Comparison of ENCODE assay signal across 1 cellular context in genomic region chr1:232682248-232682647, GRCh38.
A peak's percentile ranks its signal among the peaks of the same experiment; 100 is the strongest.
TF ChIP-seq lines count a peak whose summit lies in the region.

No MANE protein-coding gene starts in this region.

TF ChIP-seq in HEK293, 187 proteins besides CTCF, POLR2A, EP300 and RAD21 (continued from another document):
- TF ChIP-seq ZBTB11 (tag by site-specific recombination; conservative IDR thresholded peaks at IDR 0.05; ENCODE audit: low read depth): no peak
- TF ChIP-seq KLF9 (tag by site-specific recombination; IDR thresholded peaks at IDR 0.05; ENCODE audit: low read depth): no peak
- TF ChIP-seq ZNF157 (tag by site-specific recombination; IDR thresholded peaks at IDR 0.05): no peak
- TF ChIP-seq, protein P1, sequence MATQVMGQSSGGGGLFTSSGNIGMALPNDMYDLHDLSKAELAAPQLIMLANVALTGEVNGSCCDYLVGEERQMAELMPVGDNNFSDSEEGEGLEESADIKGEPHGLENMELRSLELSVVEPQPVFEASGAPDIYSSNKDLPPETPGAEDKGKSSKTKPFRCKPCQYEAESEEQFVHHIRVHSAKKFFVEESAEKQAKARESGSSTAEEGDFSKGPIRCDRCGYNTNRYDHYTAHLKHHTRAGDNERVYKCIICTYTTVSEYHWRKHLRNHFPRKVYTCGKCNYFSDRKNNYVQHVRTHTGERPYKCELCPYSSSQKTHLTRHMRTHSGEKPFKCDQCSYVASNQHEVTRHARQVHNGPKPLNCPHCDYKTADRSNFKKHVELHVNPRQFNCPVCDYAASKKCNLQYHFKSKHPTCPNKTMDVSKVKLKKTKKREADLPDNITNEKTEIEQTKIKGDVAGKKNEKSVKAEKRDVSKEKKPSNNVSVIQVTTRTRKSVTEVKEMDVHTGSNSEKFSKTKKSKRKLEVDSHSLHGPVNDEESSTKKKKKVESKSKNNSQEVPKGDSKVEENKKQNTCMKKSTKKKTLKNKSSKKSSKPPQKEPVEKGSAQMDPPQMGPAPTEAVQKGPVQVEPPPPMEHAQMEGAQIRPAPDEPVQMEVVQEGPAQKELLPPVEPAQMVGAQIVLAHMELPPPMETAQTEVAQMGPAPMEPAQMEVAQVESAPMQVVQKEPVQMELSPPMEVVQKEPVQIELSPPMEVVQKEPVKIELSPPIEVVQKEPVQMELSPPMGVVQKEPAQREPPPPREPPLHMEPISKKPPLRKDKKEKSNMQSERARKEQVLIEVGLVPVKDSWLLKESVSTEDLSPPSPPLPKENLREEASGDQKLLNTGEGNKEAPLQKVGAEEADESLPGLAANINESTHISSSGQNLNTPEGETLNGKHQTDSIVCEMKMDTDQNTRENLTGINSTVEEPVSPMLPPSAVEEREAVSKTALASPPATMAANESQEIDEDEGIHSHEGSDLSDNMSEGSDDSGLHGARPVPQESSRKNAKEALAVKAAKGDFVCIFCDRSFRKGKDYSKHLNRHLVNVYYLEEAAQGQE (tag by site-specific recombination; IDR thresholded peaks at IDR 0.05): no peak
- TF ChIP-seq SCRT1 (tag by site-specific recombination; IDR thresholded peaks at IDR 0.05; ENCODE audit: borderline replicate concordance): no peak
- peak; percentile 60 for TF ChIP-seq PRDM6 (tag by site-specific recombination; IDR thresholded peaks at IDR 0.05)
- peak; percentile 99 for TF ChIP-seq ZXDB (tag by site-specific recombination; IDR thresholded peaks at IDR 0.05)
- TF ChIP-seq KLF7 (tag by site-specific recombination; IDR thresholded peaks at IDR 0.05; ENCODE audit: borderline replicate concordance): peak; percentile 88; the same call in 1 of the 2 replicates
- TF ChIP-seq ZNF510 (tag by site-specific recombination; IDR thresholded peaks at IDR 0.05; ENCODE audit: insufficient replicate concordance): no peak
